Comparison of ENCODE assay signal across 1 cellular context in the genomic region with DNA sequence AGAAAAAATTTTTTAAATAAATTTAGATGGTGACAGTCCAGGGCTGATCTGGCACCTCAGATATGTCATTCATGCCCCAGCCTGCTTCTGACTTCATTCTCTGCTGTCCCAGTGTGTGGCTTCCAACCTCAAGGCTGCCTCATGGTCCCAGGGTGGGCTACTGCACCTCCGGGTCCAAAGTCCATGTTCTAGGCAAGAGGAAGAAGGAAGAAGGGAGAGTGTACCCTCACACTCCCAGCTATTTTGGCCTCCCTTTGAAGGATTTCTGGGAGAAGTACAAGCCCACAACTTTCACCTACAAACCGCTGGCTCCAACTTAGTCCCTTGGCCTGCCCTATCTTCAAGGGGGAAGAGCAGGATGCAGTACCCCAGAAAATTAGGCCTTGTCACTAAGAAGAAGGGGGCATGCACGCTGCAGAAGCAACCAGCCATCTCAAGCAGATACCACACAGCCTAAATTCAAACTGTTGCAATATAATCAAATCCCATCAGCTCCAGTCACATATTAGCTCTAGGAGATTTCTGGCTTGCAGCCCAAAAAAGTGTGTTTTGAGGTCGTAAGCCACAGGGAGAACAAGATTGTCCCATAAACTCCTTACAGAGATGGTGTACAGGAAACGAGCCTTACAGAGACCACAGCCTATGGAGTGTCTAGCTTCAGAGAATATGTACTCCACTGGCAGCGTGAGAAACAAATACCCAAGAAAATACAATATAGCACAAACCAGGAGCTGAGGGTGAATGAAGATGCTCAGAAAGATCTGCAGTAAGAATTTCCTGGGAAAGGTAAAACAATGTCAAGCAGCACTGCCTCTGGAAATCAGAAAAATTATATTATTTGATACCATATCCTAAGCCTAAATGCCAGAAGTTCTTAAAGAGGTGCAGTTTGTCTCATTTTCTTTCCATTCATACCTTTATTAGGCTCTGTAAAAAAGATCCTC.
TF ChIP-seq lines count a peak whose summit lies in the region.

No MANE protein-coding gene starts in this region.

TF ChIP-seq in GM12878, 131 proteins besides CTCF, POLR2A, EP300 and RAD21:
- no peak for TF ChIP-seq SRF (IDR thresholded peaks at IDR 0.05; ENCODE audit: low read depth in 2 of 2, low read length in 2 of 2)
- TF ChIP-seq, protein P1, sequence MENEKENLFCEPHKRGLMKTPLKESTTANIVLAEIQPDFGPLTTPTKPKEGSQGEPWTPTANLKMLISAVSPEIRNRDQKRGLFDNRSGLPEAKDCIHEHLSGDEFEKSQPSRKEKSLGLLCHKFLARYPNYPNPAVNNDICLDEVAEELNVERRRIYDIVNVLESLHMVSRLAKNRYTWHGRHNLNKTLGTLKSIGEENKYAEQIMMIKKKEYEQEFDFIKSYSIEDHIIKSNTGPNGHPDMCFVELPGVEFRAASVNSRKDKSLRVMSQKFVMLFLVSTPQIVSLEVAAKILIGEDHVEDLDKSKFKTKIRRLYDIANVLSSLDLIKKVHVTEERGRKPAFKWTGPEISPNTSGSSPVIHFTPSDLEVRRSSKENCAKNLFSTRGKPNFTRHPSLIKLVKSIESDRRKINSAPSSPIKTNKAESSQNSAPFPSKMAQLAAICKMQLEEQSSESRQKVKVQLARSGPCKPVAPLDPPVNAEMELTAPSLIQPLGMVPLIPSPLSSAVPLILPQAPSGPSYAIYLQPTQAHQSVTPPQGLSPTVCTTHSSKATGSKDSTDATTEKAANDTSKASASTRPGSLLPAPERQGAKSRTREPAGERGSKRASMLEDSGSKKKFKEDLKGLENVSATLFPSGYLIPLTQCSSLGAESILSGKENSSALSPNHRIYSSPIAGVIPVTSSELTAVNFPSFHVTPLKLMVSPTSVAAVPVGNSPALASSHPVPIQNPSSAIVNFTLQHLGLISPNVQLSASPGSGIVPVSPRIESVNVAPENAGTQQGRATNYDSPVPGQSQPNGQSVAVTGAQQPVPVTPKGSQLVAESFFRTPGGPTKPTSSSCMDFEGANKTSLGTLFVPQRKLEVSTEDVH (IDR thresholded peaks at IDR 0.05; ENCODE audit: low read depth, partially characterized antibody) = no peak
- 0 out of 2 replicates have a peak, but pooled peaks have one; percentile 13 for TF ChIP-seq RAD51 (IDR thresholded peaks at IDR 0.05)
- no peak for TF ChIP-seq JUNB (IDR thresholded peaks at IDR 0.05)
- no peak for TF ChIP-seq RELA (IDR thresholded peaks at IDR 0.05; ENCODE audit: borderline replicate concordance, partially characterized antibody)
- TF ChIP-seq, protein P2, sequence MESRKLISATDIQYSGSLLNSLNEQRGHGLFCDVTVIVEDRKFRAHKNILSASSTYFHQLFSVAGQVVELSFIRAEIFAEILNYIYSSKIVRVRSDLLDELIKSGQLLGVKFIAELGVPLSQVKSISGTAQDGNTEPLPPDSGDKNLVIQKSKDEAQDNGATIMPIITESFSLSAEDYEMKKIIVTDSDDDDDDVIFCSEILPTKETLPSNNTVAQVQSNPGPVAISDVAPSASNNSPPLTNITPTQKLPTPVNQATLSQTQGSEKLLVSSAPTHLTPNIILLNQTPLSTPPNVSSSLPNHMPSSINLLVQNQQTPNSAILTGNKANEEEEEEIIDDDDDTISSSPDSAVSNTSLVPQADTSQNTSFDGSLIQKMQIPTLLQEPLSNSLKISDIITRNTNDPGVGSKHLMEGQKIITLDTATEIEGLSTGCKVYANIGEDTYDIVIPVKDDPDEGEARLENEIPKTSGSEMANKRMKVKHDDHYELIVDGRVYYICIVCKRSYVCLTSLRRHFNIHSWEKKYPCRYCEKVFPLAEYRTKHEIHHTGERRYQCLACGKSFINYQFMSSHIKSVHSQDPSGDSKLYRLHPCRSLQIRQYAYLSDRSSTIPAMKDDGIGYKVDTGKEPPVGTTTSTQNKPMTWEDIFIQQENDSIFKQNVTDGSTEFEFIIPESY (IDR thresholded peaks at IDR 0.05) = no peak
- TF ChIP-seq, protein P3, sequence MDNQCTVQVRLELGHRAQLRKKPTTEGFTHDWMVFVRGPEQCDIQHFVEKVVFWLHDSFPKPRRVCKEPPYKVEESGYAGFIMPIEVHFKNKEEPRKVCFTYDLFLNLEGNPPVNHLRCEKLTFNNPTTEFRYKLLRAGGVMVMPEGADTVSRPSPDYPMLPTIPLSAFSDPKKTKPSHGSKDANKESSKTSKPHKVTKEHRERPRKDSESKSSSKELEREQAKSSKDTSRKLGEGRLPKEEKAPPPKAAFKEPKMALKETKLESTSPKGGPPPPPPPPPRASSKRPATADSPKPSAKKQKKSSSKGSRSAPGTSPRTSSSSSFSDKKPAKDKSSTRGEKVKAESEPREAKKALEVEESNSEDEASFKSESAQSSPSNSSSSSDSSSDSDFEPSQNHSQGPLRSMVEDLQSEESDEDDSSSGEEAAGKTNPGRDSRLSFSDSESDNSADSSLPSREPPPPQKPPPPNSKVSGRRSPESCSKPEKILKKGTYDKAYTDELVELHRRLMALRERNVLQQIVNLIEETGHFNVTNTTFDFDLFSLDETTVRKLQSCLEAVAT (IDR thresholded peaks at IDR 0.05) = peak; percentile 11; the same call in 1 of the 2 replicates
- TF ChIP-seq FOXM1 (IDR thresholded peaks at IDR 0.05; ENCODE audit: low read depth, low read length) = no peak
- TF ChIP-seq IKZF2 (IDR thresholded peaks at IDR 0.05) = 0 out of 4 replicates have a peak, but pooled peaks of 1 of the 2 experiments have one; percentile 18
- TF ChIP-seq RUNX3 (IDR thresholded peaks at IDR 0.05; ENCODE audit: low read length) = peak; percentile 30
- no peak for TF ChIP-seq CREM (IDR thresholded peaks at IDR 0.05; ENCODE audit: low read depth)
- TF ChIP-seq CEBPB (IDR thresholded peaks at IDR 0.05; ENCODE audit: borderline replicate concordance in 1 of 2, low read depth in 2 of 2, low read length in 2 of 2) = no peak
